8 cellular contexts compared by ENCODE assay signal in genomic region chr17:3762922-3763776, GRCh38. TPM values are rescaled to one million over a fixed set of nuclear protein-coding genes. Genes with fewer than 3 reads are reported as not detected.
A peak's percentile ranks its signal among the peaks of the same experiment; 100 is the strongest.
DNase-seq lines count a peak whose midpoint lies in the region; ATAC-seq, FAIRE-seq and TF ChIP-seq lines count a peak whose summit lies in the region.

No MANE protein-coding gene starts in this region.

- ATAC-seq in GM19452 (IDR thresholded peaks at IDR 0.05; ENCODE audit: unreplicated experiment) (peak; percentile 72), heart right ventricle (no peak)
- ATAC-seq in effector memory CD8-positive, alpha-beta T cell (replicated peaks): peak; percentile 61

- intact Hi-C loops in heart right ventricle (cut with DNase I): no loop called here

- TF ChIP-seq EP300 in tibial nerve (IDR thresholded peaks at IDR 0.05): no peak

- DNase-seq in GM12892 (ENCODE audit: insufficient read length): no peak
- DNase-seq in HT1080 (ENCODE audit: low read depth): peak; percentile 30
- DNase-seq in effector memory CD8-positive, alpha-beta T cell: peak; percentile 54 to 59 (median 56)
- no peak for DNase-seq in tibial nerve (ENCODE audit: low spot score in 2 of 2)
- no peak for DNase-seq in WERI-Rb-1
- DNase-seq in heart right ventricle: no peak
- DNase-seq in COLO668 (lab: John Stamatoyannopoulos, UW; ENCODE audit: unreplicated experiment): no peak

- peak overlapping the region; percentile 90 to 97 for H3K4me3 Mint-ChIP-seq in effector memory CD8-positive, alpha-beta T cell

- peak; percentile 95 for FAIRE-seq in GM12892 (lab: Jason Lieb, UNC)

- H3K36me3 ChIP-seq in tibial nerve (no peaks in the 10 kb centered on the region), WERI-Rb-1 (no peaks in the 10 kb centered on the region), heart right ventricle (no peaks in the 10 kb centered on the region)

- peaks cover 0 to 4% of the 10 kb centered on the region in 2 donors for H3K27me3 ChIP-seq in tibial nerve
- H3K27me3 ChIP-seq in WERI-Rb-1 (ENCODE audit: insufficient read depth, low read depth, severe bottlenecking): no peaks in the 10 kb centered on the region
- no peaks in the 10 kb centered on the region for H3K27me3 ChIP-seq in heart right ventricle

- 91 to 93% methylated on average over 14 of the region's 14 CpGs for WGBS in tibial nerve, 2 donors
- WGBS in heart right ventricle, 2 donors: 90 to 92% methylated on average over 14 of the region's 14 CpGs

- no peaks in the 10 kb centered on the region for H3K9me3 Mint-ChIP-seq in effector memory CD8-positive, alpha-beta T cell

- TF ChIP-seq CTCF in tibial nerve (IDR thresholded peaks at IDR 0.05) (no peak), WERI-Rb-1 (IDR thresholded peaks at IDR 0.05; ENCODE audit: low read depth, low read length) (no peak), heart right ventricle (IDR thresholded peaks at IDR 0.05) (no peak)

- H3K9me3 ChIP-seq in tibial nerve: peaks cover 0 to 29% (median 0%) of the 10 kb centered on the region in 4 donors
- peaks cover 6% of the 10 kb centered on the region for H3K9me3 ChIP-seq in WERI-Rb-1 (ENCODE audit: severe bottlenecking)
- peaks cover 0 to 19% (median 2%) of the 10 kb centered on the region in 11 donors for H3K9me3 ChIP-seq in heart right ventricle

- TF ChIP-seq POLR2A in GM12892 (IDR thresholded peaks at IDR 0.05; ENCODE audit: low read depth, low read length) (no peak; the same call in 1 of the 2 replicates), tibial nerve (IDR thresholded peaks at IDR 0.05) (no peak)

- no peak overlapping the region for H3K27ac ChIP-seq in tibial nerve
- no peak overlapping the region for H3K27ac ChIP-seq in WERI-Rb-1
- peak overlapping the region in 1 of 10 donors; percentile 62 for H3K27ac ChIP-seq in heart right ventricle

- no peaks in the 10 kb centered on the region for H3K4me1 ChIP-seq in tibial nerve
- H3K4me1 ChIP-seq in heart right ventricle: peaks cover 0 to 10% (median 0%) of the 10 kb centered on the region in 9 donors

- no peaks in the 10 kb centered on the region for H3K27me3 Mint-ChIP-seq in effector memory CD8-positive, alpha-beta T cell

- H3K36me3 Mint-ChIP-seq in effector memory CD8-positive, alpha-beta T cell (ENCODE audit: insufficient read depth): peaks cover 38% of the 10 kb centered on the region

- H3K4me3 ChIP-seq in tibial nerve: no peak overlapping the region
- no peak overlapping the region for H3K4me3 ChIP-seq in WERI-Rb-1 (ENCODE audit: low read depth, low read length)
- H3K4me3 ChIP-seq in heart right ventricle: no peak overlapping the region

- peak overlapping the region; percentile 97 to 100 for H3K27ac Mint-ChIP-seq in effector memory CD8-positive, alpha-beta T cell

- peaks cover 49 to 53% of the 10 kb centered on the region in 2 donors for H3K4me1 Mint-ChIP-seq in effector memory CD8-positive, alpha-beta T cell (ENCODE audit: low read depth in 2 of 2)

RNA-seq across cellular contexts. Expression of gene ITGAE, which starts 37.8 kb away (rescaled TPM):
- polyA plus RNA-seq in GM12892 (2012; ENCODE audit: missing spikeins): 23.4 TPM
- 26.9 and 34.0 TPM in 2 replicates for total RNA-seq in HT1080 (2014; rRNA removed; shearing (Covaris generic))
- polyA plus RNA-seq in HT1080 (2015; cell fraction: cytosol; rRNA removed): 29.1 and 35.0 TPM in 2 replicates
- polyA plus RNA-seq in HT1080 (2015; cell fraction: nucleus; rRNA removed): 20.6 and 23.2 TPM in 2 replicates
- total RNA-seq in tibial nerve (10 to 100 TPM; 11.1 to 17.5 (median 13.4) TPM), heart right ventricle (10 to 100 TPM; 14.0 to 20.0 (median 15.6) TPM)
- polyA plus RNA-seq in heart right ventricle: 10 to 100 TPM; 24.3 to 35.4 TPM

RNA-seq across cellular contexts. Expression of gene HASPIN, which starts 39.4 kb away (rescaled TPM):
- polyA plus RNA-seq in GM12892 (2012; ENCODE audit: missing spikeins): 4.7 TPM
- total RNA-seq in HT1080 (2014; rRNA removed; shearing (Covaris generic)): 27.9 and 28.1 TPM in 2 replicates
- 9.5 and 10.3 TPM in 2 replicates for polyA plus RNA-seq in HT1080 (2015; cell fraction: cytosol; rRNA removed)
- polyA plus RNA-seq in HT1080 (2015; cell fraction: nucleus; rRNA removed): 7.5 and 7.8 TPM in 2 replicates
- total RNA-seq in tibial nerve (under 1 TPM in 1 of 4 donors, not detected in 3; 0.21 TPM), heart right ventricle (1 to 10 TPM in 1 of 10 donors, under 1 TPM in 9; 0.12 to 1.5 (median 0.23) TPM)
- polyA plus RNA-seq in heart right ventricle: under 1 TPM in 1 of 2 donors, not detected in 1; 0.29 TPM

Comparison
In these comparisons a context has a peak if more than half of its experiments do, and no peak if none do; other contexts are left out.
1. DNase-seq: peak in HT1080 (single experiment) and effector memory CD8-positive, alpha-beta T cell (3 of 3); none in GM12892 (single experiment), tibial nerve (0 of 2), WERI-Rb-1 (single experiment), heart right ventricle (0 of 2) and COLO668 (single experiment).
2. ATAC-seq: peak in GM19452 (single experiment) and effector memory CD8-positive, alpha-beta T cell (single experiment); none in heart right ventricle (0 of 8).
3. RNA of gene HASPIN, which starts 39.4 kb away (total RNA-seq): 27.9 to 28.1 TPM in HT1080; 0.12 to 1.5 TPM in heart right ventricle and 0.21 TPM in tibial nerve; every median in the first group is over 10 times any median in the second.